17 cellular contexts compared by ENCODE assay signal in the genomic region with DNA sequence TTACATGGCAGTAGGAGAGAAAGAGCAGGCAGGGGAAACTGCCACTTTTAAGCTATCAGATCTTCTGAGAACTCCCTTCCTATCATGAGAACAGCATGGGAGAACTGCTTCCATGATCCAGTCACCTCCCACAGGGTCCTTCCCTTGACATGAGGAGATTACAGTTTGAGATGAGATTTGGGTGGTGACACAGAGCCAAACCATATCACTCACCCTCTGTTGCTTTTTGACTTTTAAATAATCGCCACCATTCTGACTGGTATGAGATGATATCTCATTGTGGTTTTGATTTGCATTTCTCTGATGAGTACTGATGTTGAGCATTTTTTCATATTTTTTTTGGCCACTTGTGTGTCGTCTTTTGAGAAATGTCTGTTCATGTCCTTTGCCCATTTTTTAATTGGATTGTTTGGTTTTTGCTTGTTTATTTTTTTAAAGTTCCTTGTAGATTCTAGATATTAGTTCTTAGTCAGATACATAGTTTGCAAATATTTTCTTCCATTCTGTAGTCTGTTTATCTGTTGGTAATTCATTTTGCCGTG.
"Had no signal": no experiment of that assay in that cellular context is flagged by ENCODE, and none has a peak within 500 bp of the region (broad histone marks: within the 10 kb centered on the region; RNA-seq: fewer than 3 reads in every experiment).

No MANE protein-coding gene starts in this region.

- DNase-seq: activated CD4-positive, CD25-positive, alpha-beta regulatory T cell; activated CD8-positive, alpha-beta memory T cell treated with anti-CD3 and anti-CD28 coated beads for 24 hours; activated effector memory CD4-positive, alpha-beta T cell treated with anti-CD3 and anti-CD28 coated beads, Interleukin-2, amount 50 U/mL, for 16 hours; activated naive CD8-positive, alpha-beta T cell treated with anti-CD3 and anti-CD28 coated beads, Interleukin-2, amount 10 ng/mL, durations not matched to agents 7 days and 5 days; caudate nucleus; effector CD4-positive, alpha-beta T cell; foreskin keratinocyte; head of caudate nucleus; left ventricle myocardium inferior; occipital lobe; right cardiac atrium; stimulated activated CD4-positive, alpha-beta T cell treated with anti-CD3 and anti-CD28 coated beads, Interleukin-1b, Interleukin-23, amount 100 ng/mL, for 48 hours; stimulated activated naive B cell treated with anti-CD40 and anti-IgM and Interleukin-4, amounts not matched to agents 10 μg/mL and 1 μg/mL and 100 μg/mL, for 72 hours had no signal

- H3K4me1 Mint-ChIP-seq: stimulated activated naive B cell treated with anti-CD40 and anti-IgM and Interleukin-4, amounts not matched to agents 10 μg/mL and 1 μg/mL and 100 μg/mL, for 72 hours had no signal

- H3K9me3 Mint-ChIP-seq: activated naive CD8-positive, alpha-beta T cell treated with anti-CD3 and anti-CD28 coated beads, Interleukin-2, amount 10 ng/mL, durations not matched to agents 7 days and 5 days; memory B cell; natural killer cell treated with Interleukin-12 subunit alpha and Interleukin-12 subunit beta and Interleukin-15 and Interleukin-18, amount 100 ng/mL, for 72 hours; stimulated activated naive B cell treated with anti-CD40 and anti-IgM and Interleukin-4, amounts not matched to agents 10 μg/mL and 1 μg/mL and 100 μg/mL, for 72 hours; type B pancreatic cell had no signal

- H3K27ac Mint-ChIP-seq: activated naive CD8-positive, alpha-beta T cell treated with anti-CD3 and anti-CD28 coated beads, Interleukin-2, amount 10 ng/mL, durations not matched to agents 7 days and 5 days; memory B cell; natural killer cell treated with Interleukin-12 subunit alpha and Interleukin-12 subunit beta and Interleukin-15 and Interleukin-18, amount 100 ng/mL, for 72 hours; progenitor cell of endocrine pancreas; stimulated activated naive B cell treated with anti-CD40 and anti-IgM and Interleukin-4, amounts not matched to agents 10 μg/mL and 1 μg/mL and 100 μg/mL, for 72 hours; type B pancreatic cell had no signal

- H3K4me3 Mint-ChIP-seq: activated naive CD8-positive, alpha-beta T cell treated with anti-CD3 and anti-CD28 coated beads, Interleukin-2, amount 10 ng/mL, durations not matched to agents 7 days and 5 days; memory B cell; natural killer cell treated with Interleukin-12 subunit alpha and Interleukin-12 subunit beta and Interleukin-15 and Interleukin-18, amount 100 ng/mL, for 72 hours; stimulated activated naive B cell treated with anti-CD40 and anti-IgM and Interleukin-4, amounts not matched to agents 10 μg/mL and 1 μg/mL and 100 μg/mL, for 72 hours; type B pancreatic cell had no signal

- ATAC-seq: foreskin keratinocyte; natural killer cell treated with Interleukin-12 subunit alpha and Interleukin-12 subunit beta and Interleukin-15 and Interleukin-18, amount 100 ng/mL, for 72 hours; right cardiac atrium; stimulated activated naive B cell treated with anti-CD40 and anti-IgM and Interleukin-4, amounts not matched to agents 10 μg/mL and 1 μg/mL and 100 μg/mL, for 72 hours had no signal
